In genomic region chr4:166045457-166045856, GRCh38 we compare ENCODE assay signal across 13 cellular contexts.
DNase-seq lines count a peak whose midpoint lies in the region; ATAC-seq and TF ChIP-seq lines count a peak whose summit lies in the region.
"Had no signal": no experiment of that assay in that cellular context is flagged by ENCODE, and none has a peak within 500 bp of the region (broad histone marks: within the 10 kb centered on the region; RNA-seq: fewer than 3 reads in every experiment).

No MANE protein-coding gene starts in this region.

- no peaks in the 10 kb centered on the region for H3K4me1 Mint-ChIP-seq in activated T-helper 17 cell treated with anti-CD3 and anti-CD28 coated beads, Interleukin-2, amount 50 U/mL, for 72 hours
- H3K4me1 Mint-ChIP-seq: CD14-positive monocyte had no signal

- no peak for TF ChIP-seq CTCF in tibial artery (IDR thresholded peaks at IDR 0.05)

- H3K27ac Mint-ChIP-seq in activated T-helper 17 cell treated with anti-CD3 and anti-CD28 coated beads, Interleukin-2, amount 50 U/mL, for 72 hours, result no peak overlapping the region
- H3K27ac Mint-ChIP-seq: CD14-positive monocyte had no signal

- TF ChIP-seq POLR2A in GM18505 (IDR thresholded peaks at IDR 0.05; ENCODE audit: borderline replicate concordance, extremely low read depth, insufficient read depth, insufficient read length), result no peak

- no peaks in the 10 kb centered on the region for H3K9me3 Mint-ChIP-seq in activated T-helper 17 cell treated with anti-CD3 and anti-CD28 coated beads, Interleukin-2, amount 50 U/mL, for 72 hours

- H3K36me3 ChIP-seq in tibial artery, result no peaks in the 10 kb centered on the region

- no peak overlapping the region for H3K27ac ChIP-seq in tibial artery
- H3K27ac ChIP-seq: HL-60 had no signal

- H3K4me3 ChIP-seq in tibial artery, result no peak overlapping the region

- no peaks in the 10 kb centered on the region for H3K27me3 ChIP-seq in tibial artery

- H3K9me3 ChIP-seq in tibial artery, result no peaks in the 10 kb centered on the region

- H3K27me3 Mint-ChIP-seq in activated T-helper 17 cell treated with anti-CD3 and anti-CD28 coated beads, Interleukin-2, amount 50 U/mL, for 72 hours, result no peaks in the 10 kb centered on the region

- H3K4me1 ChIP-seq in tibial artery, result no peaks in the 10 kb centered on the region

- no peak overlapping the region for H3K4me3 Mint-ChIP-seq in activated T-helper 17 cell treated with anti-CD3 and anti-CD28 coated beads, Interleukin-2, amount 50 U/mL, for 72 hours
- H3K4me3 Mint-ChIP-seq: CD14-positive monocyte had no signal

- intact Hi-C loops in tibial artery (cut with DNase I; ENCODE audit: low total_unique reads), result no loop called here

- ATAC-seq in GM18505 (IDR thresholded peaks at IDR 0.05; ENCODE audit: unreplicated experiment) (peak; percentile 67), GM19455 (IDR thresholded peaks at IDR 0.05; ENCODE audit: unreplicated experiment) (peak; percentile 94), HG03280 (IDR thresholded peaks at IDR 0.05; ENCODE audit: unreplicated experiment) (peak; percentile 83)
- ATAC-seq in activated T-helper 17 cell treated with anti-CD3 and anti-CD28 coated beads, Interleukin-2, amount 50 U/mL, for 72 hours (replicated peaks), result peak; percentile 93

- no peaks in the 10 kb centered on the region for H3K36me3 Mint-ChIP-seq in activated T-helper 17 cell treated with anti-CD3 and anti-CD28 coated beads, Interleukin-2, amount 50 U/mL, for 72 hours (ENCODE audit: low read depth)
- H3K36me3 Mint-ChIP-seq: CD14-positive monocyte had no signal

- DNase-seq in stimulated activated CD4-positive, alpha-beta T cell treated with anti-CD3 and anti-CD28 coated beads, Interleukin-4, amount 100 ng/mL, for 1 hour, result no peak
- no peak for DNase-seq in tibial artery
- no peak for DNase-seq in COLO668 (lab: John Stamatoyannopoulos, UW; ENCODE audit: unreplicated experiment)
- DNase-seq: activated CD4-positive, alpha-beta T cell treated with anti-CD3 and anti-CD28 coated beads for 1 hour; activated gamma-delta T cell; NCI-H2171 treated with DMSO at 0.1 percent for 48 hours; stimulated activated CD4-positive, alpha-beta T cell treated with anti-CD3 and anti-CD28 coated beads, Interleukin-4, amount 100 ng/mL, for 4 hours had no signal
